ENCODE assay signal across 23 cellular contexts in genomic region chr4:4618846-4619245, GRCh38.
DNase-seq lines count a peak whose midpoint lies in the region; TF ChIP-seq lines count a peak whose summit lies in the region.
"Had no signal": no experiment of that assay in that cellular context is flagged by ENCODE, and none has a peak within 500 bp of the region (broad histone marks: within the 10 kb centered on the region; RNA-seq: fewer than 3 reads in every experiment).

No MANE protein-coding gene starts in this region.

- peaks cover 0 to 7% (median 1%) of the 10 kb centered on the region in 4 donors for H3K9me3 ChIP-seq in tibial nerve
- H3K9me3 ChIP-seq: colonic mucosa, left lung, Peyer's patch had no signal

- H3K4me1 ChIP-seq in tibial nerve = no peaks in the 10 kb centered on the region
- H3K4me1 ChIP-seq: colonic mucosa, left lung, Peyer's patch had no signal

- H3K27me3 ChIP-seq in tibial nerve = no peaks in the 10 kb centered on the region
- H3K27me3 ChIP-seq: brain microvascular endothelial cell, colonic mucosa, left lung, Peyer's patch had no signal

- TF ChIP-seq POLR2A in tibial nerve (IDR thresholded peaks at IDR 0.05) = no peak

- no peak overlapping the region for H3K4me3 ChIP-seq in tibial nerve
- H3K4me3 ChIP-seq: colonic mucosa, K562, left lung, Peyer's patch had no signal

- DNase-seq in NCI-H526 (lab: John Stamatoyannopoulos, UW) (peak; percentile 15 to 58), NCI-H526 treated with DMSO at 0.1 percent for 48 hours (lab: John Stamatoyannopoulos, UW) (no peak), NCI-H2196 treated with DMSO at 0.1 percent for 48 hours (lab: John Stamatoyannopoulos, UW; ENCODE audit: unreplicated experiment) (peak; percentile 82), cerebellar cortex (ENCODE audit: low spot score) (peak; percentile 84), smooth muscle cell of the brain vasculature (ENCODE audit: low read depth, low spot score) (peak; percentile 89), NCI-H510A treated with DMSO at 0.1 percent for 48 hours (lab: John Stamatoyannopoulos, UW) (no peak), tibial nerve (ENCODE audit: low spot score in 2 of 2) (no peak), epidermal melanocyte (ENCODE audit: insufficient read length, low spot score) (no peak)
- DNase-seq: activated CD4-positive, alpha-beta memory T cell treated with anti-CD3 and anti-CD28 coated beads for 36 hours; activated CD4-positive, CD25-positive, alpha-beta regulatory T cell treated with anti-CD3 and anti-CD28 coated beads, Interleukin-2, amount 50 U/mL, for 72 hours; activated CD8-positive, alpha-beta memory T cell treated with anti-CD3 and anti-CD28 coated beads, Interleukin-2, amount 50 U/mL, for 4 hours; activated naive CD4-positive, alpha-beta T cell treated with Interleukin-2 at 50 U/mL for 16 hours; brain microvascular endothelial cell; colonic mucosa; effector CD4-positive, alpha-beta T cell; GOT3; left lung; mesenchymal stem cell; NCI-H524 treated with DMSO at 0.1 percent for 48 hours; Peyer's patch; SHP77; stimulated activated naive B cell treated with anti-CD40 and anti-IgM and Interleukin-4, amounts not matched to agents 10 μg/mL and 1 μg/mL and 100 μg/mL, for 72 hours had no signal

- H3K27ac ChIP-seq in tibial nerve = no peak overlapping the region
- H3K27ac ChIP-seq: brain microvascular endothelial cell, colonic mucosa, left lung, Peyer's patch had no signal

- H3K36me3 ChIP-seq in tibial nerve = peaks cover 0 to 6% (median 0%) of the 10 kb centered on the region in 3 donors
- H3K36me3 ChIP-seq: brain microvascular endothelial cell, colonic mucosa, left lung, Peyer's patch had no signal

- TF ChIP-seq CTCF in tibial nerve (IDR thresholded peaks at IDR 0.05) = no peak

- TF ChIP-seq EP300 in tibial nerve (IDR thresholded peaks at IDR 0.05) = no peak

- WGBS in tibial nerve, 2 donors = 79 to 80% methylated on average over 1 of the region's 1 CpG

Comparison
In these comparisons a context has a peak if more than half of its experiments do, and no peak if none do; other contexts are left out.
1. DNase-seq: peak in NCI-H526 (2 of 2), NCI-H2196 treated with DMSO at 0.1 percent for 48 hours (single experiment), cerebellar cortex (single experiment) and smooth muscle cell of the brain vasculature (single experiment); none in NCI-H526 treated with DMSO at 0.1 percent for 48 hours (single experiment), NCI-H510A treated with DMSO at 0.1 percent for 48 hours (single experiment), tibial nerve (0 of 2) and epidermal melanocyte (single experiment).